23 cellular contexts compared by ENCODE assay signal in the genomic region with DNA sequence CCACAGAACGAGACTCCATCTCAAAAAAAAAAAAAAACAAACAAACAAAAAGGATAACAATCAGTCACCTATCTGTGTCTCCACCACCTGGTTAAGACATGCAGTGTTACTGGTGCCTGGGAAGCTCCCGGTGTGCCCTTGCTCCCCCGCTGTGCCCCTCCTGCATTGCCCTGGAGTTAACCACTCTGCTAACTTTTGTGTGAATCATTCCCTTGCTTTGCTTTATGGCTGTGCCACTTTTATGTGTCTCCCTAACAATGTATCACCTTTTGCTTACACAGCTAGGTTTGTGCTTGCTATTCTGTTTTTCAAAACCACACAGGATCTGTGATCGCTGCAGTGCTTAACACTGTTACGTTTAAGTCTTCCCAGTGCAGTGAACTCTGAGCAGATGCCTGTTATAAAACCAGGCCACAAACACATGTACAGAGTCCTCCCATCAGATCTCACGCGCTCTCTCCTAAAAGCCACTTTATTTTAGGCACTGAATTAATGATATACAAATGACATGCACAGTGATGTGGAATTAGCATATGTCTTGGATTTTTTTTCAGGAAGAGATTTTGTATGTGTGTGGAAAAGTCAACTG.
DNase-seq lines count a peak whose midpoint lies in the region; ATAC-seq, FAIRE-seq and TF ChIP-seq lines count a peak whose summit lies in the region.
"Had no signal": no experiment of that assay in that cellular context is flagged by ENCODE, and none has a peak within 500 bp of the region (broad histone marks: within the 10 kb centered on the region; RNA-seq: fewer than 3 reads in every experiment).

No MANE protein-coding gene starts in this region.

- FAIRE-seq in GM19239 (lab: Jason Lieb, UNC): no peak

- H3K79me2 ChIP-seq in osteoblast (ENCODE audit: insufficient read depth, low read length): no peaks in the 10 kb centered on the region

- H3K27me3 ChIP-seq in osteoblast (ENCODE audit: insufficient read depth, low read length): peaks cover 19% of the 10 kb centered on the region

- H3K36me3 Mint-ChIP-seq in effector memory CD8-positive, alpha-beta T cell (ENCODE audit: insufficient read depth): peaks cover 4% of the 10 kb centered on the region
- H3K36me3 Mint-ChIP-seq: activated naive CD8-positive, alpha-beta T cell; CD14-positive monocyte; naive thymus-derived CD4-positive, alpha-beta T cell; T-cell; WTC11 had no signal

- H3K27me3 Mint-ChIP-seq in effector memory CD8-positive, alpha-beta T cell: peaks cover 23 to 40% of the 10 kb centered on the region in 2 donors
- H3K27me3 Mint-ChIP-seq: activated naive CD8-positive, alpha-beta T cell had no signal

- no peaks in the 10 kb centered on the region for H3K9me3 Mint-ChIP-seq in effector memory CD8-positive, alpha-beta T cell
- H3K9me3 Mint-ChIP-seq: activated CD4-positive, alpha-beta memory T cell treated with anti-CD3 and anti-CD28 coated beads, Interleukin-2, amount 10 ng/mL, durations not matched to agents 7 days and 5 days; activated T-cell treated with anti-CD3 and anti-CD28 coated beads, Interleukin-2, amount 50 U/mL, for 4 hours; naive thymus-derived CD4-positive, alpha-beta T cell; stimulated activated naive CD8-positive, alpha-beta T cell treated with anti-CD3 and anti-CD28 coated beads, Interleukin-15, Interleukin-2, amounts not matched to agents 100 ng/mL and 50 ng/mL, for 24 hours; T-cell; WTC11 had no signal

- H3K4me2 ChIP-seq in osteoblast (ENCODE audit: insufficient read depth, low read length): no peak overlapping the region

- no peak overlapping the region for H3K27ac ChIP-seq in osteoblast (ENCODE audit: low read depth, low read length)
- H3K27ac ChIP-seq: prostate gland, RWPE1 had no signal

- ATAC-seq in effector memory CD8-positive, alpha-beta T cell (replicated peaks): peak; percentile 70
- no peak for ATAC-seq in HG02678 (IDR thresholded peaks at IDR 0.05; ENCODE audit: unreplicated experiment)
- ATAC-seq: activated T-cell treated with anti-CD3 and anti-CD28 coated beads, Interleukin-2, amount 50 U/mL, for 4 hours; naive thymus-derived CD4-positive, alpha-beta T cell; T-cell had no signal

- no peaks in the 10 kb centered on the region for H4K20me1 ChIP-seq in osteoblast (ENCODE audit: insufficient read depth, low read length)

- no peaks in the 10 kb centered on the region for H3K9me3 ChIP-seq in osteoblast (ENCODE audit: low read depth, low read length)
- H3K9me3 ChIP-seq: HAP-1, prostate gland had no signal

- intact Hi-C loops in posterior vena cava (cut with DNase I): no loop called here

- TF ChIP-seq CTCF in osteoblast (IDR thresholded peaks at IDR 0.05; ENCODE audit: extremely low read depth, low read depth, low read length): no peak

- peak overlapping the region in 1 of 2 donors; percentile 94 for H3K27ac Mint-ChIP-seq in effector memory CD8-positive, alpha-beta T cell
- H3K27ac Mint-ChIP-seq: activated CD4-positive, alpha-beta memory T cell treated with anti-CD3 and anti-CD28 coated beads, Interleukin-2, amount 10 ng/mL, durations not matched to agents 7 days and 5 days; activated naive CD8-positive, alpha-beta T cell; CD14-positive monocyte; naive thymus-derived CD4-positive, alpha-beta T cell; stimulated activated naive CD8-positive, alpha-beta T cell treated with anti-CD3 and anti-CD28 coated beads, Interleukin-15, Interleukin-2, amounts not matched to agents 100 ng/mL and 50 ng/mL, for 24 hours; T-cell; WTC11 had no signal

- H3K4me3 ChIP-seq in osteoblast (ENCODE audit: insufficient read depth, low read length): no peak overlapping the region
- H3K4me3 ChIP-seq: HAP-1, lung, prostate gland had no signal

- H3K4me1 Mint-ChIP-seq in effector memory CD8-positive, alpha-beta T cell (ENCODE audit: low read depth in 2 of 2): peaks cover 0 to 9% of the 10 kb centered on the region in 2 donors
- H3K4me1 Mint-ChIP-seq: activated CD4-positive, alpha-beta memory T cell treated with anti-CD3 and anti-CD28 coated beads, Interleukin-2, amount 10 ng/mL, durations not matched to agents 7 days and 5 days; CD14-positive monocyte; naive thymus-derived CD4-positive, alpha-beta T cell had no signal

- H3K4me3 Mint-ChIP-seq in effector memory CD8-positive, alpha-beta T cell: peak overlapping the region in 1 of 2 donors; percentile 56
- H3K4me3 Mint-ChIP-seq: activated CD4-positive, alpha-beta memory T cell treated with anti-CD3 and anti-CD28 coated beads, Interleukin-2, amount 10 ng/mL, durations not matched to agents 7 days and 5 days; activated naive CD8-positive, alpha-beta T cell; activated T-cell treated with anti-CD3 and anti-CD28 coated beads, Interleukin-2, amount 50 U/mL, for 4 hours; CD14-positive monocyte; naive thymus-derived CD4-positive, alpha-beta T cell; stimulated activated naive CD8-positive, alpha-beta T cell treated with anti-CD3 and anti-CD28 coated beads, Interleukin-15, Interleukin-2, amounts not matched to agents 100 ng/mL and 50 ng/mL, for 24 hours; T-cell; WTC11 had no signal

- no peaks in the 10 kb centered on the region for H3K36me3 ChIP-seq in osteoblast (ENCODE audit: insufficient read depth, low read length)
- H3K36me3 ChIP-seq: HAP-1, prostate gland had no signal

- H2AFZ ChIP-seq in osteoblast (ENCODE audit: low read length): no peak overlapping the region

- H3K4me1 ChIP-seq in osteoblast (ENCODE audit: insufficient read depth, low read length): no peaks in the 10 kb centered on the region
- H3K4me1 ChIP-seq: HAP-1, prostate gland had no signal

- DNase-seq in DMS53 (lab: John Stamatoyannopoulos, UW): peak; percentile 60
- DNase-seq in DMS53 treated with DMSO at 0.1 percent for 48 hours (lab: John Stamatoyannopoulos, UW; ENCODE audit: unreplicated experiment): no peak
- DNase-seq in NCI-H2171 treated with DMSO at 0.1 percent for 48 hours (lab: John Stamatoyannopoulos, UW): peak; percentile 56
- DNase-seq in effector memory CD8-positive, alpha-beta T cell: no peak
- DNase-seq in posterior vena cava (ENCODE audit: low spot score): peak; percentile 60
- no peak for DNase-seq in osteoblast (ENCODE audit: insufficient read length, low spot score, missing footprints)
- no peak for DNase-seq in GM19239 (ENCODE audit: insufficient read length, low spot score)
- DNase-seq: activated CD4-positive, alpha-beta memory T cell treated with anti-CD3 and anti-CD28 coated beads, Interleukin-2, amount 10 ng/mL, durations not matched to agents 7 days and 5 days; activated T-cell treated with anti-CD3 and anti-CD28 coated beads, Interleukin-2, amount 50 U/mL, for 4 hours; dermis blood vessel endothelial cell; erythroblast; naive thymus-derived CD4-positive, alpha-beta T cell; NCI-H1694 had no signal

Comparison
In these comparisons a context has a peak if more than half of its experiments do, and no peak if none do; other contexts are left out.
1. DNase-seq: peak in DMS53 (single experiment), NCI-H2171 treated with DMSO at 0.1 percent for 48 hours (single experiment) and posterior vena cava (single experiment); none in DMS53 treated with DMSO at 0.1 percent for 48 hours (single experiment), effector memory CD8-positive, alpha-beta T cell (0 of 3), osteoblast (single experiment) and GM19239 (single experiment).